In the genomic region with DNA sequence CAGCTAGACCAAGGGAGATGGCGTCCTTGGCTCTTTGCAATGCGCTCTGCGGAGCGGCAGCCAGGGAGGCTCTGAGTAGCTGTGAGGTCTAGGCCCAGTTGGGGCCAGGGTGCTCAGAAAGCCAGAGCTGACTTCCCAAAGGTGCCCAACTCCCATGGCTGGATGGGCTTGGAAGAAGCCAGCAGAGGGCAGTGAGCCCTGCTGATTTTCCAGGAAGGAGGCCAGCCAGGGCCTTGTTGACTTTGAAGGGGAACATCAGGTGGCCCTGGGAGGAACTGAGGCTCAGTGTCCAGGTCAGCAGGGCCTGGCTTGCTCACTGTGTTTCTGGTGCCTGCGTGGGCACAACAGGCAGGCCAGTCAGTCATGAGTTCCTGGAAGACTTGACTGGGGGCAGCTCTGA, we compare ENCODE assay signal across 8 cellular contexts. TPM values are rescaled to one million over a fixed set of nuclear protein-coding genes. Genes with fewer than 3 reads are reported as not detected.
DNase-seq lines count a peak whose midpoint lies in the region; ATAC-seq, FAIRE-seq and TF ChIP-seq lines count a peak whose summit lies in the region.

No MANE protein-coding gene starts in this region.

- peak; percentile 26 for FAIRE-seq in K562 (lab: Jason Lieb, UNC)

- TF ChIP-seq CTCF in GM23338 (conservative IDR thresholded peaks at IDR 0.05; ENCODE audit: low read depth in 2 of 2) (peak; percentile 37 to 70; a peak in 3 of 4 replicates), K562 (IDR thresholded peaks at IDR 0.05 in 2 of 3, conservative IDR thresholded peaks at IDR 0.05 in 1 of 3; ENCODE audit: insufficient read depth in 2 of 3, low read depth in 1 of 3, low read length in 3 of 3) (peak; percentile 29 to 42 (median 41); a peak in 4 of 6 replicates)

- intact Hi-C loops in K562 (cut with micrococcal nuclease) (loop anchor here (10.0 kb wide), 1 partner anchor 539 kb away; no protein-coding TSS in a partner anchor), left colon (cut with DNase I, micrococcal nuclease) (loop anchor here (10.0 kb wide), 1 partner anchor 369 kb away; no protein-coding TSS in a partner anchor), posterior vena cava (cut with DNase I) (loop anchor here (10.0 kb wide), 2 partner anchors 69 to 279 kb away; partner anchors contain the start of gene SSBP3 (in 2 of the 2))

- H3F3A ChIP-seq in GM23338 (replicated peaks; ENCODE audit: low read depth) = no peaks in the 10 kb centered on the region

- H3K4me1 ChIP-seq in GM23338 (ENCODE audit: insufficient read depth) = peaks cover 9% of the 10 kb centered on the region; the same call in 1 of the 2 replicates
- peaks cover 7 to 17% of the 10 kb centered on the region in 2 experiments; a peak in 4 of 5 replicates for H3K4me1 ChIP-seq in K562 (replicated peaks in 1 of 2; ENCODE audit: control insufficient read depth in 2 of 2, insufficient read depth in 2 of 2, low read length in 2 of 2)

- H2AFZ ChIP-seq in GM23338 (no peak overlapping the region), K562 (ENCODE audit: low read depth, low read length) (no peak overlapping the region)

- H3K9me3 ChIP-seq in K562 (replicated peaks; ENCODE audit: control insufficient read depth, insufficient read depth, low read depth, low read length) = no peaks in the 10 kb centered on the region

- no peaks in the 10 kb centered on the region for H3K9me2 ChIP-seq in GM23338 (ENCODE audit: insufficient read depth)

- H3K27me3 ChIP-seq in GM23338 (ENCODE audit: insufficient read depth) = peaks cover 14% of the 10 kb centered on the region
- peaks cover 3 to 32% of the 10 kb centered on the region in 2 experiments; a peak in 3 of 5 replicates for H3K27me3 ChIP-seq in K562 (ENCODE audit: control insufficient read depth in 2 of 2, insufficient read depth in 2 of 2, low read length in 2 of 2)

- TF ChIP-seq RAD21 in K562 (CRISPR knock-in tag; conservative IDR thresholded peaks at IDR 0.05 in 1 of 2, IDR thresholded peaks at IDR 0.05 in 1 of 2) = peak in 1 of 2 experiments; percentile 58; a peak in 2 of 4 replicates

- in situ Hi-C loops in K562 (cut with MboI) = no loop called here

- 0 out of 3 replicates have a peak, but pooled peaks cover 4% of the 10 kb centered on the region for H3K36me3 Mint-ChIP-seq in GM23338 (ENCODE audit: low read depth)

- H4K20me1 ChIP-seq in GM23338 (replicated peaks; ENCODE audit: insufficient read depth) (no peaks in the 10 kb centered on the region), K562 (replicated peaks; ENCODE audit: control insufficient read depth, insufficient read depth, low read length) (peaks cover 5% of the 10 kb centered on the region; the same call in 1 of the 2 replicates)

- H3K79me2 ChIP-seq in GM23338 (replicated peaks; ENCODE audit: insufficient read depth) (no peaks in the 10 kb centered on the region), K562 (ENCODE audit: control insufficient read depth, insufficient read depth, low read length) (no peaks in the 10 kb centered on the region)

- H3K27me3 Mint-ChIP-seq in GM23338 (ENCODE audit: insufficient read depth, low read depth, poor library complexity) = peaks cover 20% of the 10 kb centered on the region

- 63% methylated on average over 5 of the region's 5 CpGs for WGBS in K562 (ENCODE audit: insufficient coverage, low coverage, missing lambda C conversion rate)

- DNase-seq in 8988T (peak; percentile 58), GM23338 (ENCODE audit: low spot score) (no peak), K562 (ENCODE audit: extremely low read depth in 1 of 4, low spot score in 3 of 4) (peak in 1 of 4 experiments; percentile 27), left colon (peak; percentile 31 to 39), SKM-1 treated with dmso at 0.1 percent for 144 hours (lab: John Stamatoyannopoulos, UW; ENCODE audit: unreplicated experiment) (no peak), posterior vena cava (ENCODE audit: low spot score) (no peak)
- DNase-seq in activated CD4-positive, CD25-positive, alpha-beta regulatory T cell treated with anti-CD3 and anti-CD28 coated beads, Interleukin-2, amount 50 U/mL, for 72 hours = no peak

- no peak overlapping the region for H3K9ac ChIP-seq in K562 (ENCODE audit: insufficient read depth in 1 of 2, low read depth in 2 of 2, low read length in 2 of 2)

- H3K4me2 ChIP-seq in GM23338 (no peak overlapping the region), K562 (ENCODE audit: insufficient read depth, low read length) (no peak overlapping the region)

- H3K4me3 Mint-ChIP-seq in GM23338 = no peak overlapping the region

- CTCF ChIA-PET in K562 (lab: Yijun Ruan, JAX; ENCODE audit: low intra/inter-chr PET ratio) = no interaction called here

- H3K36me3 ChIP-seq in GM23338 (ENCODE audit: insufficient read depth) (no peaks in the 10 kb centered on the region), K562 (ENCODE audit: control insufficient read depth, insufficient read depth, low read length) (no peaks in the 10 kb centered on the region)

- H3K4me1 Mint-ChIP-seq in GM23338 = peaks cover 20% of the 10 kb centered on the region

- ATAC-seq in GM23338 (peak; percentile 8; the same call in 2 of the 3 replicates), K562 (no peak), left colon (peak; percentile 22), HG03521 (IDR thresholded peaks at IDR 0.05; ENCODE audit: unreplicated experiment) (no peak)

- POLR2A ChIA-PET in K562 (lab: Yijun Ruan, JAX) = interaction anchor here (0.7 to 1.3 kb wide), 4 partner anchors 9 to 17 kb away, joined by 3 to 9 read pairs (median 4); no protein-coding TSS in a partner anchor

- BruUV-seq in K562 (replicated peaks; lab: Mats Ljungman, UMichigan) = no TSS peak

- H3K9me1 ChIP-seq in K562 (ENCODE audit: control insufficient read depth, insufficient read depth, low read length) = no peaks in the 10 kb centered on the region

- H3K4me3 ChIP-seq in GM23338 = no peak overlapping the region
- no peak overlapping the region for H3K4me3 ChIP-seq in K562

- no peak for TF ChIP-seq POLR2A in K562 (conservative IDR thresholded peaks at IDR 0.05)

- H3K27ac Mint-ChIP-seq in GM23338 = no peak overlapping the region

- no peaks in the 10 kb centered on the region; the same call in 2 of the 3 replicates for H3K9me3 Mint-ChIP-seq in GM23338

- no peak for TF ChIP-seq EP300 in K562 (IDR thresholded peaks at IDR 0.05; ENCODE audit: low read length)

- H3K27ac ChIP-seq in GM23338 (ENCODE audit: low read depth) = no peak overlapping the region
- H3K27ac ChIP-seq in K562 (ENCODE audit: extremely low read depth, low read depth, low read length) = no peak overlapping the region

TF ChIP-seq in GM23338, 12 proteins besides CTCF, POLR2A, EP300 and RAD21 (continues in another document):
- no peak for TF ChIP-seq ZNF331 (CRISPR knock-in tag; IDR thresholded peaks at IDR 0.05; ENCODE audit: low read depth)
- no peak for TF ChIP-seq ZNF114 (CRISPR knock-in tag; IDR thresholded peaks at IDR 0.05)
- no peak for TF ChIP-seq STAT1 (IDR thresholded peaks at IDR 0.05; ENCODE audit: unreplicated experiment)
- no peak for TF ChIP-seq ETS1 (IDR thresholded peaks at IDR 0.05)
- TF ChIP-seq JUNB (IDR thresholded peaks at IDR 0.05; ENCODE audit: unreplicated experiment) = no peak

TF ChIP-seq in K562, 482 proteins besides CTCF, POLR2A, EP300 and RAD21 (continues in another document):
- TF ChIP-seq SMC3 (conservative IDR thresholded peaks at IDR 0.05; ENCODE audit: insufficient read depth, low read depth, low read length) = no peak
- TF ChIP-seq MED1 (CRISPR knock-in tag; IDR thresholded peaks at IDR 0.05; ENCODE audit: borderline replicate concordance) = no peak
- no peak for TF ChIP-seq RBM15 (IDR thresholded peaks at IDR 0.05; ENCODE audit: insufficient read depth, low read length)
- TF ChIP-seq STAG1 (CRISPR knock-in tag; IDR thresholded peaks at IDR 0.05; ENCODE audit: borderline replicate concordance) = peak; percentile 44; the same call in 1 of the 2 replicates
- TF ChIP-seq FOXA3 (CRISPR knock-in tag; conservative IDR thresholded peaks at IDR 0.05 in 1 of 2, IDR thresholded peaks at IDR 0.05 in 1 of 2) = 0 out of 4 replicates have a peak, but pooled peaks of 1 of the 2 experiments have one; percentile 7
- TF ChIP-seq, protein P1, sequence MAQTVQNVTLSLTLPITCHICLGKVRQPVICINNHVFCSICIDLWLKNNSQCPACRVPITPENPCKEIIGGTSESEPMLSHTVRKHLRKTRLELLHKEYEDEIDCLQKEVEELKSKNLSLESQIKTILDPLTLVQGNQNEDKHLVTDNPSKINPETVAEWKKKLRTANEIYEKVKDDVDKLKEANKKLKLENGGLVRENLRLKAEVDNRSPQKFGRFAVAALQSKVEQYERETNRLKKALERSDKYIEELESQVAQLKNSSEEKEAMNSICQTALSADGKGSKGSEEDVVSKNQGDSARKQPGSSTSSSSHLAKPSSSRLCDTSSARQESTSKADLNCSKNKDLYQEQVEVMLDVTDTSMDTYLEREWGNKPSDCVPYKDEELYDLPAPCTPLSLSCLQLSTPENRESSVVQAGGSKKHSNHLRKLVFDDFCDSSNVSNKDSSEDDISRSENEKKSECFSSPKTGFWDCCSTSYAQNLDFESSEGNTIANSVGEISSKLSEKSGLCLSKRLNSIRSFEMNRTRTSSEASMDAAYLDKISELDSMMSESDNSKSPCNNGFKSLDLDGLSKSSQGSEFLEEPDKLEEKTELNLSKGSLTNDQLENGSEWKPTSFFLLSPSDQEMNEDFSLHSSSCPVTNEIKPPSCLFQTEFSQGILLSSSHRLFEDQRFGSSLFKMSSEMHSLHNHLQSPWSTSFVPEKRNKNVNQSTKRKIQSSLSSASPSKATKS (CRISPR knock-in tag; IDR thresholded peaks at IDR 0.05) = no peak

RNA-seq across cellular contexts. Expression of gene CDCP2, which starts 27.1 kb away (rescaled TPM):
- not detected in 2 replicates for total RNA-seq in GM23338 (2014; rRNA removed; shearing (Covaris generic))
- polyA plus RNA-seq in GM23338 (2016; fragmentation: Nextera tagmentation; extraction: Ambion mirVana) (not detected in 2 replicates), K562 (2011; rRNA removed) (not detected in 2 replicates), K562 (2014; fragmentation: Illumina TruSeq; extraction: Trizol) (not detected in 2 replicates), K562 (2014; fragmentation: Nextera tagmentation; extraction: Ambion mirVana) (not detected), K562 (2014; rRNA removed) (0.05 TPM in 1 of 2 replicates, not detected in the other)
- total RNA-seq in K562 (2011; cell fraction: chromatin; rRNA removed; ENCODE audit: low replicate concordance) = 0.14 and 0.21 TPM in 2 replicates
- total RNA-seq in K562 (2011; cell fraction: nucleolus; rRNA removed) = not detected in 2 replicates
- 0.22 TPM in 1 of 2 replicates, not detected in the other for total RNA-seq in K562 (2011; cell fraction: nucleoplasm; rRNA removed)
- total RNA-seq in K562 (2014; rRNA removed) (not detected in 2 replicates), K562 (2014; rRNA removed; fragmentation: Illumina TruSeq; extraction: Trizol) (0.06 TPM in 1 of 2 replicates, not detected in the other), K562 (2015; rRNA removed; fragmentation: Illumina TruSeq; extraction: Trizol) (not detected in 2 replicates), K562 (2021) (not detected in 2 replicates), left colon (under 1 TPM; 0.12 to 0.14 TPM), posterior vena cava (under 1 TPM; 0.51 to 0.86 TPM)
- 0.03 TPM in 1 of 2 replicates, not detected in the other for polyA plus RNA-seq in K562 (2011; cell fraction: cytosol; rRNA removed)
- not detected in 2 replicates for polyA plus RNA-seq in K562 (2011; cell fraction: nucleus; rRNA removed)
- polyA plus RNA-seq in K562 (2012) = not detected in 2 replicates
- 0.09 TPM in 1 of 2 replicates, not detected in the other for polyA minus RNA-seq in K562 (2011; rRNA and poly(A)+ RNA removed)
- not detected in 2 replicates for polyA minus RNA-seq in K562 (2011; cell fraction: cytosol; rRNA and poly(A)+ RNA removed)
- not detected in 2 replicates for polyA minus RNA-seq in K562 (2011; cell fraction: nucleus; rRNA and poly(A)+ RNA removed)

Comparison
In these comparisons a context has a peak if more than half of its experiments do, and no peak if none do; other contexts are left out.
1. DNase-seq: peak in 8988T (single experiment) and left colon (2 of 2); none in GM23338 (single experiment), SKM-1 treated with dmso at 0.1 percent for 144 hours (single experiment), activated CD4-positive, CD25-positive, alpha-beta regulatory T cell treated with anti-CD3 and anti-CD28 coated beads, Interleukin-2, amount 50 U/mL, for 72 hours (single experiment) and posterior vena cava (single experiment).
2. ATAC-seq: peak in GM23338 (single experiment) and left colon (single experiment); none in K562 (single experiment) and HG03521 (single experiment).